8 cellular contexts compared by ENCODE assay signal in genomic region chr3:52742418-52743041, GRCh38. TPM values are rescaled to one million over a fixed set of nuclear protein-coding genes. Genes with fewer than 3 reads are reported as not detected.
DNase-seq lines count a peak whose midpoint lies in the region; ATAC-seq and TF ChIP-seq lines count a peak whose summit lies in the region.

No MANE protein-coding gene starts in this region.

- H3K9me3 Mint-ChIP-seq in activated T-cell treated with anti-CD3 and anti-CD28 coated beads, Interleukin-2, amount 50 U/mL, for 4 hours = no peaks in the 10 kb centered on the region

- no peak for ATAC-seq in GM21717 (IDR thresholded peaks at IDR 0.05; ENCODE audit: unreplicated experiment)
- no peak for ATAC-seq in activated T-cell treated with anti-CD3 and anti-CD28 coated beads, Interleukin-2, amount 50 U/mL, for 4 hours

- no peak overlapping the region for H3K4me3 ChIP-seq in choroid plexus epithelial cell (ENCODE audit: low read depth, low read length)

- peaks cover 34% of the 10 kb centered on the region for H3K36me3 Mint-ChIP-seq in activated T-cell treated with anti-CD3 and anti-CD28 coated beads, Interleukin-2, amount 50 U/mL, for 4 hours (ENCODE audit: insufficient read depth)

- DNase-seq in NCI-H1694 treated with DMSO at 0.1 percent for 48 hours (lab: John Stamatoyannopoulos, UW) (peak; percentile 12), NCI-H1694 (lab: John Stamatoyannopoulos, UW) (no peak), LoVo (ENCODE audit: low spot score) (peak; percentile 5), choroid plexus epithelial cell (ENCODE audit: low read depth) (peak; percentile 71), medulla oblongata (ENCODE audit: extremely low spot score) (peak; percentile 38), nucleus accumbens (lab: John Stamatoyannopoulos, UW) (no peak)
- DNase-seq in activated T-cell treated with anti-CD3 and anti-CD28 coated beads, Interleukin-2, amount 50 U/mL, for 4 hours = no peak

- H3K27me3 Mint-ChIP-seq in activated T-cell treated with anti-CD3 and anti-CD28 coated beads, Interleukin-2, amount 50 U/mL, for 4 hours (ENCODE audit: low read depth) = no peaks in the 10 kb centered on the region

- no peak overlapping the region for H3K4me3 Mint-ChIP-seq in activated T-cell treated with anti-CD3 and anti-CD28 coated beads, Interleukin-2, amount 50 U/mL, for 4 hours

- TF ChIP-seq CTCF in choroid plexus epithelial cell (conservative IDR thresholded peaks at IDR 0.05; ENCODE audit: low read depth, low read length) = peak; percentile 74

- H3K4me1 Mint-ChIP-seq in activated T-cell treated with anti-CD3 and anti-CD28 coated beads, Interleukin-2, amount 50 U/mL, for 4 hours (ENCODE audit: low read depth) = no peaks in the 10 kb centered on the region

RNA-seq across cellular contexts. Expression of gene NEK4, which starts 28.2 kb away (rescaled TPM):
- 10 to 100 TPM; 16.0 to 36.9 (median 26.9) TPM for total RNA-seq in activated T-cell treated with anti-CD3 and anti-CD28 coated beads, Interleukin-2, amount 50 U/mL, for 4 hours

RNA-seq across cellular contexts. Expression of gene ITIH1, which starts 34.9 kb away (rescaled TPM):
- under 1 TPM in 2 of 3 donors, not detected in 1; 0.15 to 0.19 TPM for total RNA-seq in activated T-cell treated with anti-CD3 and anti-CD28 coated beads, Interleukin-2, amount 50 U/mL, for 4 hours

RNA-seq across cellular contexts. Expression of gene SPCS1, which starts 36.6 kb away (rescaled TPM):
- 100 to 1,000 TPM; 150 to 171 (median 151) TPM for total RNA-seq in activated T-cell treated with anti-CD3 and anti-CD28 coated beads, Interleukin-2, amount 50 U/mL, for 4 hours

RNA-seq across cellular contexts. Expression of gene GLT8D1, which starts 36.9 kb away (rescaled TPM):
- 10 to 100 TPM; 30.1 to 31.9 (median 30.6) TPM for total RNA-seq in activated T-cell treated with anti-CD3 and anti-CD28 coated beads, Interleukin-2, amount 50 U/mL, for 4 hours

RNA-seq across cellular contexts. Expression of gene ITIH3, which starts 52.1 kb away (rescaled TPM):
- under 1 TPM; 0.13 to 0.24 (median 0.18) TPM for total RNA-seq in activated T-cell treated with anti-CD3 and anti-CD28 coated beads, Interleukin-2, amount 50 U/mL, for 4 hours

Comparison
In these comparisons a context has a peak if more than half of its experiments do, and no peak if none do; other contexts are left out.
1. DNase-seq: peak in NCI-H1694 treated with DMSO at 0.1 percent for 48 hours (single experiment), LoVo (single experiment), choroid plexus epithelial cell (single experiment) and medulla oblongata (single experiment); none in NCI-H1694 (single experiment), nucleus accumbens (0 of 56) and activated T-cell treated with anti-CD3 and anti-CD28 coated beads, Interleukin-2, amount 50 U/mL, for 4 hours (single experiment).